In the genomic region with DNA sequence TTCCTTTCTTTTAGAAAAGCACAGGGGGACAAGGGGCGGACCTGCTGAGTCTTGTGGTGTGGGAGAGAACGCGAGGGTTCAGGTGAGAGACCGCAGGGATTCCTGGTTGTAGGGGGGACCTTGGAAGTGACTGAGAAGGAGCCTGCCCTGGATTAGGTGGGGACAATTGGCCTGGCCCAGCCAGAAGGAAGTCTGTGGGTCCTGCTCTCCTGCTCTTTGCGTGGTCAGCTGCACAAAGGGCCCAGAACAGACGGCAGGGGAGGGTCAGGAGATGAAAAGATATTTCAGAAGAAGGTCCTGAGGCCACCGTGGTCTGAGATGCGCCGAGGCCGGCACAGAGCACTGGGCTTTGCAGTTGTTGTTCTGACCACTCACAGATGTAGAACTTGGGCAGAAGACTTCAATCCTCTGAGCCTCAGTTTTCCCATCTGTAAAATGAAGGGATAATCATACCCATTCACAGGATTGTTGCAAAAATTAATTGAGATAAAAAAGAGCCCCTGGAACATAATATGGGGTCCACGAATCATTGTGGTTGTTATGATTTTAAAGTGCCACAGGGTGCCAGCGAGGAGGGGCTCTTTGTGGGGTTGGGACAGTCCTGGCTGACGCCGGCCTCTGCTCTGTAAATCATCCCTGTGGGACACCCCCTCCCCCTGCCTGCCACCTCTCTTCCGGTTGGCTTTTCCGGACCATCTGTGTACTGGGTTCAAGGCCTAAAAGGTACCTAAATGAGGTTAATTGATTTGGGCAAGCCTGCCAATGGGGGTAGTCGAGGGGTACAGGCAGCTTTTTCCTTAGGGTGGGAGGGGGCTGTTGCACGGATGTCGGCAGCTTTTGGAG, we compare ENCODE assay signal across 8 cellular contexts. TPM values are rescaled to one million over a fixed set of nuclear protein-coding genes. Genes with fewer than 3 reads are reported as not detected.
DNase-seq lines count a peak whose midpoint lies in the region; ATAC-seq, FAIRE-seq and TF ChIP-seq lines count a peak whose summit lies in the region.

No MANE protein-coding gene starts in this region.

- peak overlapping the region; percentile 83 for H3K9ac ChIP-seq in endothelial cell of umbilical vein (replicated peaks; ENCODE audit: extremely low read depth, insufficient read depth, low read length)

- ATAC-seq in psoas muscle (no peak), HG03175 (IDR thresholded peaks at IDR 0.05; ENCODE audit: unreplicated experiment) (no peak), body of pancreas (no peak), GM21786 (IDR thresholded peaks at IDR 0.05; ENCODE audit: unreplicated experiment) (no peak)

- no peaks in the 10 kb centered on the region for H3K9me1 ChIP-seq in endothelial cell of umbilical vein (replicated peaks; ENCODE audit: control insufficient read depth, extremely low read depth, insufficient read depth, low read length)

- H3K79me2 ChIP-seq in endothelial cell of umbilical vein (ENCODE audit: control insufficient read depth, insufficient read depth, low read length), result peaks cover 64% of the 10 kb centered on the region

- no peaks in the 10 kb centered on the region for H3K27me3 ChIP-seq in Peyer's patch
- H3K27me3 ChIP-seq in endothelial cell of umbilical vein (ENCODE audit: control insufficient read depth in 2 of 2, insufficient read depth in 2 of 2, low read length in 2 of 2), result no peaks in the 10 kb centered on the region
- no peaks in the 10 kb centered on the region for H3K27me3 ChIP-seq in psoas muscle (ENCODE audit: insufficient read depth in 3 of 3, low read length in 2 of 3)
- no peaks in the 10 kb centered on the region for H3K27me3 ChIP-seq in body of pancreas

- no peak overlapping the region for H2AFZ ChIP-seq in endothelial cell of umbilical vein (ENCODE audit: low read depth, low read length)

- DNase-seq in ELF-1 (ENCODE audit: low read depth, low spot score) (peak; percentile 27), Peyer's patch (peak in 1 of 3 donors; percentile 66), endothelial cell of umbilical vein (ENCODE audit: low read depth, low spot score) (no peak), psoas muscle (no peak), EL (no peak), body of pancreas (no peak)

- peak overlapping the region; percentile 96 for H3K4me2 ChIP-seq in endothelial cell of umbilical vein (ENCODE audit: insufficient read depth, low read length)

- H3K36me3 ChIP-seq in Peyer's patch, result no peaks in the 10 kb centered on the region
- no peaks in the 10 kb centered on the region for H3K36me3 ChIP-seq in endothelial cell of umbilical vein (ENCODE audit: control insufficient read depth in 2 of 2, extremely low read depth in 1 of 2, insufficient read depth in 2 of 2, low read length in 2 of 2)
- no peaks in the 10 kb centered on the region for H3K36me3 ChIP-seq in psoas muscle (ENCODE audit: insufficient read depth in 1 of 2, low read depth in 1 of 2)
- no peaks in the 10 kb centered on the region for H3K36me3 ChIP-seq in body of pancreas (replicated peaks in 1 of 2; ENCODE audit: insufficient read depth in 1 of 2, low read depth in 2 of 2)

- POLR2A ChIA-PET in endothelial cell of umbilical vein (lab: Charles Lee), result interaction anchor here (1.3 kb wide), 1 partner anchor 51 kb away, joined by 3 read pairs; no protein-coding TSS in a partner anchor

- H3K4me1 ChIP-seq in Peyer's patch (peaks cover 4 to 73% (median 51%) of the 10 kb centered on the region in 4 donors), endothelial cell of umbilical vein (ENCODE audit: control insufficient read depth, extremely low read depth, insufficient read depth, low read length) (peaks cover 53% of the 10 kb centered on the region), psoas muscle (peaks cover 75% of the 10 kb centered on the region), body of pancreas (peaks cover 56% of the 10 kb centered on the region)

- peak; percentile 70 for FAIRE-seq in endothelial cell of umbilical vein (lab: Jason Lieb, UNC)

- 59 to 76% (median 71%) methylated on average over 18 to 19 of the region's 19 CpGs for WGBS in psoas muscle, 3 donors
- WGBS in body of pancreas, 2 donors, result 50 to 61% methylated on average over 18 to 19 of the region's 19 CpGs

- H3K4me3 ChIP-seq in Peyer's patch (peak overlapping the region; percentile 65 to 91 (median 74)), endothelial cell of umbilical vein (replicated peaks in 1 of 3; ENCODE audit: insufficient read depth in 1 of 3, low read depth in 1 of 3, low read length in 3 of 3) (peak overlapping the region in 2 of 3 experiments; percentile 89 to 90), psoas muscle (peak overlapping the region; percentile 90), body of pancreas (no peak overlapping the region)

- no peak for TF ChIP-seq POLR2A in Peyer's patch (IDR thresholded peaks at IDR 0.05)
- TF ChIP-seq POLR2A in endothelial cell of umbilical vein (IDR thresholded peaks at IDR 0.05; ENCODE audit: low read depth, low read length), result no peak
- TF ChIP-seq POLR2A in body of pancreas (IDR thresholded peaks at IDR 0.05), result no peak

- H3K27ac ChIP-seq in Peyer's patch (peak overlapping the region; percentile 55 to 96 (median 90)), endothelial cell of umbilical vein (ENCODE audit: insufficient read depth, low read depth, low read length) (no peak overlapping the region), psoas muscle (peak overlapping the region; percentile 92), body of pancreas (no peak overlapping the region)

- H3K9me3 ChIP-seq in Peyer's patch (no peaks in the 10 kb centered on the region), endothelial cell of umbilical vein (replicated peaks; ENCODE audit: control insufficient read depth, insufficient read depth, low read length) (no peaks in the 10 kb centered on the region), psoas muscle (no peaks in the 10 kb centered on the region), body of pancreas (no peaks in the 10 kb centered on the region)

- BruUV-seq in endothelial cell of umbilical vein (replicated peaks; lab: Mats Ljungman, UMichigan), result no TSS peak

- CTCF ChIA-PET in endothelial cell of umbilical vein (lab: Charles Lee), result interaction anchor here (0.7 to 5.0 kb wide), 5 partner anchors 13 to 60 kb away, joined by 3 to 69 read pairs (median 9); no protein-coding TSS in a partner anchor

- TF ChIP-seq CTCF in Peyer's patch (IDR thresholded peaks at IDR 0.05) (no peak), endothelial cell of umbilical vein (IDR thresholded peaks at IDR 0.05; ENCODE audit: extremely low read depth in 1 of 2, insufficient read depth in 1 of 2, low read depth in 1 of 2, low read length in 2 of 2) (no peak), psoas muscle (IDR thresholded peaks at IDR 0.05) (no peak), body of pancreas (IDR thresholded peaks at IDR 0.05) (no peak)

- H4K20me1 ChIP-seq in endothelial cell of umbilical vein (replicated peaks; ENCODE audit: control insufficient read depth, extremely low read depth, insufficient read depth, low read length), result no peaks in the 10 kb centered on the region

- intact Hi-C loops in endothelial cell of umbilical vein (cut with micrococcal nuclease) (loop anchor here (10.0 kb wide), 3 partner anchors 283 to 813 kb away; a partner anchor contains a TSS), psoas muscle (cut with DNase I) (loop anchor here in 1 of 2 donors (5.0 kb wide), 1 partner anchor 51 kb away; no protein-coding TSS in a partner anchor), body of pancreas (cut with DNase I) (no loop called here)

- dilution Hi-C loops in endothelial cell of umbilical vein (cut with MboI; ENCODE audit: extremely low pct_ligation_motif_present, low sequenced_read_pairs), result no loop called here

TF ChIP-seq in endothelial cell of umbilical vein, 7 proteins besides CTCF, POLR2A, EP300 and RAD21:
- no peak for TF ChIP-seq JUN (IDR thresholded peaks at IDR 0.05; ENCODE audit: borderline replicate concordance, insufficient read depth, insufficient read length, low read depth)
TF ChIP-seq in endothelial cell of umbilical vein: peak in this region for 0.

RNA-seq across cellular contexts. Expression of a gene that starts 1.8 kb away (rescaled TPM):
- 10 to 100 TPM; 28.7 to 69.3 (median 44.0) TPM for total RNA-seq in Peyer's patch
- 66.6 and 80.4 TPM in 2 replicates for total RNA-seq in endothelial cell of umbilical vein
- 19.5 and 26.6 TPM in 2 replicates for polyA plus RNA-seq in endothelial cell of umbilical vein
- polyA plus RNA-seq in endothelial cell of umbilical vein (2011; cell fraction: cytosol; rRNA removed), result 26.1 TPM in 2 replicates
- 77.8 and 85.7 TPM in 2 replicates for polyA plus RNA-seq in endothelial cell of umbilical vein (2011; cell fraction: nucleus; rRNA removed)
- 25.5 and 31.7 TPM in 2 replicates for polyA plus RNA-seq in endothelial cell of umbilical vein (2012)
- polyA minus RNA-seq in endothelial cell of umbilical vein, result 46.4 and 48.3 TPM in 2 replicates
- 12.7 TPM for polyA minus RNA-seq in endothelial cell of umbilical vein (2011; cell fraction: cytosol; rRNA and poly(A)+ RNA removed)
- 47.4 and 60.8 TPM in 2 replicates for polyA minus RNA-seq in endothelial cell of umbilical vein (2011; cell fraction: nucleus; rRNA and poly(A)+ RNA removed)
- total RNA-seq in psoas muscle, result 100 to 1,000 TPM; 109 to 382 (median 250) TPM
- polyA plus RNA-seq in psoas muscle, result 100 to 1,000 TPM in 2 of 3 donors, 10 to 100 TPM in 1; 82.0 to 291 (median 146) TPM
- 10 to 100 TPM; 15.0 to 47.5 TPM for total RNA-seq in body of pancreas

Comparison
In these comparisons a context has a peak if more than half of its experiments do, and no peak if none do; other contexts are left out.
1. H3K27ac ChIP-seq: peak in Peyer's patch (4 of 4) and psoas muscle (single experiment); none in endothelial cell of umbilical vein (single experiment) and body of pancreas (0 of 4).
2. H3K4me3 ChIP-seq: peak in Peyer's patch (4 of 4), endothelial cell of umbilical vein (2 of 3) and psoas muscle (single experiment); none in body of pancreas (0 of 2).